ENCODE assay signal across 12 cellular contexts in genomic region chrX:151754042-151754419, GRCh38. TPM values are rescaled to one million over a fixed set of nuclear protein-coding genes. Genes with fewer than 3 reads are reported as not detected.
DNase-seq lines count a peak whose midpoint lies in the region; ATAC-seq and TF ChIP-seq lines count a peak whose summit lies in the region.
"Had no signal": no experiment of that assay in that cellular context is flagged by ENCODE, and none has a peak within 500 bp of the region (broad histone marks: within the 10 kb centered on the region; RNA-seq: fewer than 3 reads in every experiment).

No MANE protein-coding gene starts in this region.

- H3K27me3 ChIP-seq in left lung (no peaks in the 10 kb centered on the region), ovary (no peaks in the 10 kb centered on the region)

- intact Hi-C loops in left lung (cut with DNase I): loop anchor here in 1 of 2 donors (5.0 kb wide), 1 partner anchor 883 kb away; the partner anchor contains the start of gene GABRQ
- intact Hi-C loops in ovary (cut with DNase I): no loop called here

- H3K4me1 ChIP-seq in left lung (no peaks in the 10 kb centered on the region), ovary (ENCODE audit: insufficient read depth) (no peaks in the 10 kb centered on the region)

- H3K4me3 ChIP-seq in left lung: no peak overlapping the region
- H3K4me3 ChIP-seq in ovary: no peak overlapping the region

- H3K9me3 ChIP-seq in left lung (no peaks in the 10 kb centered on the region), ovary (no peaks in the 10 kb centered on the region)

- TF ChIP-seq CTCF in left lung (IDR thresholded peaks at IDR 0.05): no peak
- TF ChIP-seq CTCF in ovary (IDR thresholded peaks at IDR 0.05): no peak

- H3K27ac ChIP-seq in left lung (no peak overlapping the region), ovary (no peak overlapping the region)

- 64 to 69% (median 68%) methylated on average over 6 of the region's 6 CpGs for WGBS in ovary, 3 donors

- H3K36me3 ChIP-seq in left lung (no peaks in the 10 kb centered on the region), ovary (no peaks in the 10 kb centered on the region)

- no peak for TF ChIP-seq EP300 in ovary (IDR thresholded peaks at IDR 0.05)

- no peak for TF ChIP-seq POLR2A in ovary (IDR thresholded peaks at IDR 0.05)

- ATAC-seq in left lung (peak; percentile 12), HG02610 (IDR thresholded peaks at IDR 0.05; ENCODE audit: unreplicated experiment) (no peak), HG03039 (IDR thresholded peaks at IDR 0.05; ENCODE audit: unreplicated experiment) (no peak)
- ATAC-seq: T-cell had no signal

- DNase-seq in COLO668 (lab: John Stamatoyannopoulos, UW; ENCODE audit: unreplicated experiment) (peak; percentile 8), M059J (ENCODE audit: low read depth) (peak; percentile 94), amniotic stem cell (lab: John Stamatoyannopoulos, UW) (peak; percentile 29), left lung (no peak), hepatic stellate cell (ENCODE audit: low spot score) (no peak), ovary (no peak)
- DNase-seq: COR-L47; effector CD4-positive, alpha-beta T cell; T-cell had no signal

RNA-seq across cellular contexts. Expression of gene CNGA2, which starts 19.5 kb away (rescaled TPM):
- total RNA-seq in M059J (2014; rRNA removed; shearing (Covaris generic)): not detected in 2 replicates
- total RNA-seq in left lung: not detected
- total RNA-seq in ovary: not detected
- polyA plus RNA-seq in ovary: not detected
- total RNA-seq: activated T-cell treated with anti-CD3 and anti-CD28 coated beads, Interleukin-2, amount 50 U/mL, for 72 hours; T-cell had no signal

RNA-seq across cellular contexts. Expression of gene FATE1, which starts 38.2 kb away (rescaled TPM):
- 0.49 and 1.7 TPM in 2 replicates for total RNA-seq in M059J (2014; rRNA removed; shearing (Covaris generic))
- not detected for total RNA-seq in left lung
- total RNA-seq in ovary: not detected
- 1 to 10 TPM in 1 of 2 donors, not detected in 1; 1.4 TPM for polyA plus RNA-seq in ovary
- total RNA-seq: activated T-cell treated with anti-CD3 and anti-CD28 coated beads, Interleukin-2, amount 50 U/mL, for 72 hours; T-cell had no signal

RNA-seq across cellular contexts. Expression of gene PRRG3, which starts 58.8 kb away (rescaled TPM):
- total RNA-seq in M059J (2014; rRNA removed; shearing (Covaris generic)): not detected in 2 replicates
- total RNA-seq in left lung: 1 to 10 TPM; 1.9 to 2.1 TPM
- 1 to 10 TPM in 6 of 7 donors, under 1 TPM in 1; 0.84 to 9.2 (median 2.7) TPM for total RNA-seq in ovary
- 1 to 10 TPM in 1 of 2 donors, under 1 TPM in 1; 0.34 to 3.6 TPM for polyA plus RNA-seq in ovary
- total RNA-seq: activated T-cell treated with anti-CD3 and anti-CD28 coated beads, Interleukin-2, amount 50 U/mL, for 72 hours; T-cell had no signal

Comparison
In these comparisons a context has a peak if more than half of its experiments do, and no peak if none do; other contexts are left out.
1. DNase-seq: peak in COLO668 (single experiment), M059J (single experiment) and amniotic stem cell (single experiment); none in left lung (0 of 2), hepatic stellate cell (single experiment) and ovary (0 of 5).